ENCODE assay signal across 28 cellular contexts in genomic region chr20:38325167-38325566, GRCh38.
"Had no signal": no experiment of that assay in that cellular context is flagged by ENCODE, and none has a peak within 500 bp of the region (broad histone marks: within the 10 kb centered on the region; RNA-seq: fewer than 3 reads in every experiment).

No MANE protein-coding gene starts in this region.

- H3K27ac ChIP-seq: ascending aorta, cardiac muscle cell, VCaP had no signal

- H3K4me1 ChIP-seq: ascending aorta had no signal

- H3K9me3 ChIP-seq: ascending aorta had no signal

- H3K27me3 ChIP-seq: ascending aorta, cardiac muscle cell had no signal

- DNase-seq: activated CD4-positive, alpha-beta memory T cell treated with anti-CD3 and anti-CD28 coated beads, Interleukin-2, amount 10 ng/mL, durations not matched to agents 7 days and 5 days; activated CD4-positive, alpha-beta T cell treated with anti-CD3 and anti-CD28 coated beads for 1 hour; activated CD4-positive, alpha-beta T cell treated with anti-CD3 and anti-CD28 coated beads for 36 hours; activated CD4-positive, alpha-beta T cell treated with anti-CD3 and anti-CD28 coated beads for 48 hours; activated CD4-positive, alpha-beta T cell treated with anti-CD3 and anti-CD28 coated beads, Interleukin-2, amount 10 ng/mL, durations not matched to agents 7 days and 5 days; activated CD4-positive, alpha-beta T cell treated with anti-CD3 and anti-CD28 coated beads, Interleukin-2, amount 50 U/mL, for 48 hours; activated CD4-positive, CD25-positive, alpha-beta regulatory T cell; activated CD8-positive, alpha-beta memory T cell treated with anti-CD3 and anti-CD28 coated beads for 24 hours; activated CD8-positive, alpha-beta memory T cell treated with anti-CD3 and anti-CD28 coated beads, Interleukin-2, amount 10 ng/mL, durations not matched to agents 7 days and 5 days; activated CD8-positive, alpha-beta memory T cell treated with anti-CD3 and anti-CD28 coated beads, Interleukin-2, amount 50 U/mL, for 48 hours; activated CD8-positive, alpha-beta T cell treated with anti-CD3 and anti-CD28 coated beads, Interleukin-2, amount 10 ng/mL, durations not matched to agents 7 days and 5 days; activated effector memory CD4-positive, alpha-beta T cell treated with Interleukin-2 at 50 U/mL for 16 hours; activated gamma-delta T cell; activated naive CD4-positive, alpha-beta T cell treated with anti-CD3 and anti-CD28 coated beads, Interleukin-2, amount 10 ng/mL, durations not matched to agents 7 days and 5 days; activated naive CD4-positive, alpha-beta T cell treated with Interleukin-2 at 50 U/mL for 16 hours; activated naive CD8-positive, alpha-beta T cell treated with anti-CD3 and anti-CD28 coated beads, Interleukin-2, amount 10 ng/mL, durations not matched to agents 7 days and 5 days; activated naive CD8-positive, alpha-beta T cell treated with anti-CD3 and anti-CD28 coated beads, Interleukin-2, amount 50 U/mL, for 24 hours; activated T-cell treated with anti-CD3 and anti-CD28 coated beads, Interleukin-2, amount 50 U/mL, for 24 hours; activated T-cell treated with anti-CD3 and anti-CD28 coated beads, Interleukin-2, amount 50 U/mL, for 48 hours; caudate nucleus; cerebellar nuclear complex; T-helper 2 cell; T-helper 9 cell had no signal

- H3K4me3 ChIP-seq: ascending aorta, cardiac muscle cell had no signal

- H3K36me3 ChIP-seq: ascending aorta, cardiac muscle cell had no signal

- ATAC-seq: activated CD4-positive, alpha-beta T cell treated with anti-CD3 and anti-CD28 coated beads for 36 hours; activated CD4-positive, CD25-positive, alpha-beta regulatory T cell treated with anti-CD3 and anti-CD28 coated beads, Interleukin-2, amount 50 U/mL, for 24 hours; activated CD8-positive, alpha-beta memory T cell treated with anti-CD3 and anti-CD28 coated beads, Interleukin-2, amount 10 ng/mL, durations not matched to agents 7 days and 5 days; activated CD8-positive, alpha-beta T cell treated with anti-CD3 and anti-CD28 coated beads, Interleukin-2, amount 10 ng/mL, durations not matched to agents 7 days and 5 days; activated naive CD8-positive, alpha-beta T cell treated with anti-CD3 and anti-CD28 coated beads, Interleukin-2, amount 50 U/mL, for 24 hours; WTC11 had no signal
